ENCODE assay signal across 21 cellular contexts in genomic region chr13:79860757-79861156, GRCh38.
DNase-seq lines count a peak whose midpoint lies in the region; ATAC-seq and TF ChIP-seq lines count a peak whose summit lies in the region.
"Had no signal": no experiment of that assay in that cellular context is flagged by ENCODE, and none has a peak within 500 bp of the region (broad histone marks: within the 10 kb centered on the region; RNA-seq: fewer than 3 reads in every experiment).

No MANE protein-coding gene starts in this region.

- CTCF ChIA-PET in Caco-2 (lab: Charles Lee), result no interaction called here

- peaks cover 40% of the 10 kb centered on the region for H3K4me1 Mint-ChIP-seq in Caco-2 (ENCODE audit: low read depth, unreplicated experiment)
- peaks cover 7% of the 10 kb centered on the region for H3K4me1 Mint-ChIP-seq in neural crest cell
- H3K4me1 Mint-ChIP-seq: B cell; CD4-positive, CD25-positive, alpha-beta regulatory T cell had no signal

- H3K27me3 ChIP-seq in Caco-2 (replicated peaks; ENCODE audit: control insufficient read depth, insufficient read depth, low read length), result no peaks in the 10 kb centered on the region
- H3K27me3 ChIP-seq in colonic mucosa, result no peaks in the 10 kb centered on the region
- H3K27me3 ChIP-seq: BLaER1 had no signal

- H3K9me3 ChIP-seq in Caco-2 (no peaks in the 10 kb centered on the region), colonic mucosa (no peaks in the 10 kb centered on the region)
- H3K9me3 ChIP-seq: BLaER1, HAP-1 had no signal

- H3K4me3 Mint-ChIP-seq in Caco-2 (ENCODE audit: unreplicated experiment) (peak overlapping the region; percentile 17), neural crest cell (no peak overlapping the region)
- H3K4me3 Mint-ChIP-seq: B cell; CD4-positive, CD25-positive, alpha-beta regulatory T cell; CD8-positive, alpha-beta T cell; HFFc6 had no signal

- no TSS peak for BruUV-seq in Caco-2 (replicated peaks; lab: Mats Ljungman, UMichigan)

- H3K4me1 ChIP-seq in Caco-2 (peaks cover 35% of the 10 kb centered on the region), colonic mucosa (no peaks in the 10 kb centered on the region)
- H3K4me1 ChIP-seq: BLaER1, HAP-1 had no signal

- no peaks in the 10 kb centered on the region for H3K9me3 Mint-ChIP-seq in Caco-2 (ENCODE audit: unreplicated experiment)
- H3K9me3 Mint-ChIP-seq in neural crest cell, result peaks cover 2% of the 10 kb centered on the region
- H3K9me3 Mint-ChIP-seq: CD8-positive, alpha-beta T cell; HFFc6 had no signal

- no peak for TF ChIP-seq CTCF in Caco-2 (IDR thresholded peaks at IDR 0.05; ENCODE audit: insufficient read depth in 1 of 2, low read depth in 1 of 2, low read length in 1 of 2, severe bottlenecking in 1 of 2, unreplicated experiment in 1 of 2)
- no peak for TF ChIP-seq CTCF in colonic mucosa (IDR thresholded peaks at IDR 0.05)
- no peak for TF ChIP-seq CTCF in neural crest cell (conservative IDR thresholded peaks at IDR 0.05)

- no peak overlapping the region for H3K4me3 ChIP-seq in Caco-2 (ENCODE audit: low read depth, low read length)
- H3K4me3 ChIP-seq in colonic mucosa, result no peak overlapping the region
- H3K4me3 ChIP-seq: BLaER1, HAP-1 had no signal

- H3K36me3 Mint-ChIP-seq in Caco-2 (ENCODE audit: insufficient read depth, unreplicated experiment), result no peaks in the 10 kb centered on the region
- no peaks in the 10 kb centered on the region for H3K36me3 Mint-ChIP-seq in neural crest cell (ENCODE audit: low read depth)
- H3K36me3 Mint-ChIP-seq: CD4-positive, CD25-positive, alpha-beta regulatory T cell; CD8-positive, alpha-beta T cell had no signal

- no peak overlapping the region for H3K9ac ChIP-seq in colonic mucosa (ENCODE audit: low read depth in 2 of 2, low read length in 2 of 2)
- H3K9ac ChIP-seq: BLaER1 had no signal

- intact Hi-C loops in Caco-2 (cut with micrococcal nuclease; ENCODE audit: unreplicated experiment), result loop anchor here (1.0 to 5.0 kb wide), 7 partner anchors 48 to 480 kb away; partner anchors contain the start of gene SPRY2
- intact Hi-C loops in colonic mucosa (cut with DNase I), result loop anchor here (10.0 kb wide), 1 partner anchor 474 kb away; no protein-coding TSS in a partner anchor
- intact Hi-C loops in left colon (cut with DNase I, micrococcal nuclease), result no loop called here

- H3K27ac ChIP-seq in colonic mucosa, result no peak overlapping the region
- H3K27ac ChIP-seq: 22Rv1, BLaER1, C4-2B had no signal

- DNase-seq in Caco-2 (peak; percentile 19 to 51), colonic mucosa (peak; percentile 21), left colon (no peak), neural crest cell (ENCODE audit: low read depth, low spot score) (no peak), NCI-H1092 (lab: John Stamatoyannopoulos, UW) (no peak), NCI-H2107 treated with DMSO at 0.1 percent for 48 hours (lab: John Stamatoyannopoulos, UW; ENCODE audit: unreplicated experiment) (no peak), mesenteric fat pad (ENCODE audit: low spot score) (no peak)
- DNase-seq: CD4-positive, CD25-positive, alpha-beta regulatory T cell; CD8-positive, alpha-beta T cell; DMS 273 treated with DMSO at 0.1 percent for 48 hours; DMS79; EL; GDM1; GOT3; HFFc6 had no signal

- H3K36me3 ChIP-seq in Caco-2 (ENCODE audit: control insufficient read depth, insufficient read depth, low read length) (no peaks in the 10 kb centered on the region), colonic mucosa (no peaks in the 10 kb centered on the region)
- H3K36me3 ChIP-seq: BLaER1, HAP-1 had no signal

- peak; percentile 33 for ATAC-seq in left colon
- ATAC-seq in GM21367 (IDR thresholded peaks at IDR 0.05; ENCODE audit: unreplicated experiment), result no peak
- ATAC-seq: CD8-positive, alpha-beta T cell had no signal

- POLR2A ChIA-PET in Caco-2 (lab: Charles Lee), result no interaction called here

- H3K27me3 Mint-ChIP-seq in Caco-2 (ENCODE audit: insufficient read depth, unreplicated experiment) (no peaks in the 10 kb centered on the region), neural crest cell (ENCODE audit: low read depth) (no peaks in the 10 kb centered on the region)
- H3K27me3 Mint-ChIP-seq: B cell had no signal

- H3K27ac Mint-ChIP-seq in Caco-2 (ENCODE audit: unreplicated experiment) (peak overlapping the region; percentile 76), neural crest cell (ENCODE audit: unreplicated experiment) (peak overlapping the region; percentile 69)
- H3K27ac Mint-ChIP-seq: B cell; CD4-positive, CD25-positive, alpha-beta regulatory T cell; CD8-positive, alpha-beta T cell; HFFc6 had no signal

Comparison
In these comparisons a context has a peak if more than half of its experiments do, and no peak if none do; other contexts are left out.
1. DNase-seq: peak in Caco-2 (2 of 2) and colonic mucosa (single experiment); none in left colon (0 of 2), neural crest cell (single experiment), NCI-H1092 (single experiment), NCI-H2107 treated with DMSO at 0.1 percent for 48 hours (single experiment) and mesenteric fat pad (single experiment).
2. intact Hi-C loops: an anchor here in Caco-2 (1.0 to 5.0 kb wide) and colonic mucosa (10.0 kb wide); none called in left colon.